Comparison of ENCODE assay signal across 8 cellular contexts in genomic region chr4:145097821-145098674, GRCh38.
DNase-seq lines count a peak whose midpoint lies in the region; ATAC-seq and TF ChIP-seq lines count a peak whose summit lies in the region.

Gene ABCE1, plus strand, starts transcription at chr4:145098311. Its CDS starts 6,102 bp downstream, at chr4:145104413.
Gene ANAPC10, minus strand, starts transcription at chr4:145098196. Its CDS starts 2,097 bp downstream, at chr4:145096099.

- peak; percentile 52 for TF ChIP-seq CTCF in AG10803 (conservative IDR thresholded peaks at IDR 0.05; ENCODE audit: low read length)

- ATAC-seq in GM19043 (IDR thresholded peaks at IDR 0.05; ENCODE audit: low read depth, unreplicated experiment) (peak; percentile 75), HG03378 (IDR thresholded peaks at IDR 0.05; ENCODE audit: unreplicated experiment) (peak; percentile 82)
- peak; percentile 88 for ATAC-seq in activated CD4-positive, CD25-positive, alpha-beta regulatory T cell treated with anti-CD3 and anti-CD28 coated beads, Interleukin-2, amount 50 U/mL, for 24 hours

- peak within 1 kb of the TSS; percentile 97 for H3K4me3 ChIP-seq in AG10803 (ENCODE audit: low read length)

- DNase-seq in AG10803 (ENCODE audit: low read depth) (peak; percentile 98), NCI-H446 treated with DMSO at 0.1 percent for 48 hours (lab: John Stamatoyannopoulos, UW) (peak; percentile 93), cerebellar cortex (ENCODE audit: low spot score) (peak; percentile 96), islet precursor cell (peak; percentile 97)
- peak; percentile 94 for DNase-seq in stimulated activated CD4-positive, alpha-beta T cell treated with anti-CD3 and anti-CD28 coated beads, Interleukin-12 subunit alpha, Interleukin-12 subunit beta, amount 100 ng/mL, for 48 hours (ENCODE audit: low read depth in 2 of 3, low spot score in 1 of 3)

Comparison
In these comparisons a context has a peak if more than half of its experiments do, and no peak if none do; other contexts are left out.
1. Peak in every context shown above with its lines: DNase-seq, ATAC-seq and H3K4me3 ChIP-seq.